Comparison of ENCODE assay signal across 1 cellular context in genomic region chr11:44607324-44607962, GRCh38.
TF ChIP-seq lines count a peak whose summit lies in the region.

No MANE protein-coding gene starts in this region.

TF ChIP-seq in IMR-90, 13 proteins besides CTCF, POLR2A, EP300 and RAD21 (continued from another document):
- TF ChIP-seq ELK1 (IDR thresholded peaks at IDR 0.05; ENCODE audit: borderline replicate concordance, low read depth, low read length) (no peak), FOS (IDR thresholded peaks at IDR 0.05; ENCODE audit: low read depth, low read length) (peak; percentile 66), RFX5 (IDR thresholded peaks at IDR 0.05; ENCODE audit: low read depth, low read length) (no peak), USF2 (IDR thresholded peaks at IDR 0.05; ENCODE audit: low read depth, low read length) (no peak), CHD1 (IDR thresholded peaks at IDR 0.05; ENCODE audit: low read depth, low read length) (no peak), RCOR1 (IDR thresholded peaks at IDR 0.05; ENCODE audit: insufficient replicate concordance, low read length) (no peak)
